Comparison of ENCODE assay signal across 22 cellular contexts in the genomic region with DNA sequence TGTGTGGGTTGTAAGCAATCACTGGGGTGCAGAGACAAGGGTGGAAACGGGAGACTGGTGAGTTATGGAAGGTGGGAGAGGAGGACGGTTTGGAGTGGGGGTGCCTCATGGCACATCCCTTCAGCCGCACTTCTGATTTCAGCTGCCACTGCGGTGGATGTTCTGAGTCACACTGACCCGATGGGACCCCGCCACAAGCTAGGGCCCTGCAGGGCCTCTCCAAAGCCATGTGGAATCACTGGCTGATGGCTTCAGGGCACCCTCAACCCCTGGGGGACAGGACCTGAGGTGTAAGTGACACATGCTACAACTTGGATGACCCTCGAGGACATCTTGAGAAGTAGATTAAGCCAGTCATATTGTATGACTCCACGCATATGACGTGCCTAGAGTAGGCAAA.
"Had no signal": no experiment of that assay in that cellular context is flagged by ENCODE, and none has a peak within 500 bp of the region (broad histone marks: within the 10 kb centered on the region; RNA-seq: fewer than 3 reads in every experiment).

No MANE protein-coding gene starts in this region.

- H3K4me1 ChIP-seq: lower lobe of right lung had no signal

- H3K4me3 Mint-ChIP-seq: activated CD4-positive, alpha-beta T cell treated with anti-CD3 and anti-CD28 coated beads, Interleukin-2, amount 10 ng/mL, durations not matched to agents 7 days and 5 days; activated naive CD4-positive, alpha-beta T cell treated with anti-CD3 and anti-CD28 coated beads, Interleukin-2, amount 10 ng/mL, durations not matched to agents 7 days and 5 days; activated T-cell treated with anti-CD3 and anti-CD28 coated beads, Interleukin-2, amount 50 U/mL, for 72 hours; brain; immature natural killer cell had no signal

- H3K27ac ChIP-seq: hepatocyte, lower lobe of right lung, WERI-Rb-1 had no signal

- H3K4me2 ChIP-seq: hepatocyte had no signal

- ATAC-seq: activated T-cell treated with anti-CD3 and anti-CD28 coated beads, Interleukin-2, amount 50 U/mL, for 72 hours; esophagus mucosa; left lobe of liver; lower lobe of right lung; mucosa of descending colon; stimulated activated naive CD8-positive, alpha-beta T cell treated with anti-CD3 and anti-CD28 coated beads, Interleukin-15, Interleukin-2, amounts not matched to agents 100 U/mL and 50 U/mL, for 24 hours had no signal

- H3K27ac Mint-ChIP-seq: activated naive CD4-positive, alpha-beta T cell treated with anti-CD3 and anti-CD28 coated beads, Interleukin-2, amount 10 ng/mL, durations not matched to agents 7 days and 5 days; activated T-cell treated with anti-CD3 and anti-CD28 coated beads, Interleukin-2, amount 50 U/mL, for 72 hours had no signal

- H3K4me3 ChIP-seq: hepatocyte, lower lobe of right lung, mucosa of descending colon had no signal

- H3K27me3 Mint-ChIP-seq: activated CD4-positive, alpha-beta T cell treated with anti-CD3 and anti-CD28 coated beads, Interleukin-2, amount 10 ng/mL, durations not matched to agents 7 days and 5 days; activated naive CD4-positive, alpha-beta T cell treated with anti-CD3 and anti-CD28 coated beads, Interleukin-2, amount 10 ng/mL, durations not matched to agents 7 days and 5 days; brain had no signal

- H2AFZ ChIP-seq: hepatocyte had no signal

- H3K9me3 ChIP-seq: lower lobe of right lung, mucosa of descending colon had no signal

- H3K27me3 ChIP-seq: hepatocyte had no signal

- H3K9me3 Mint-ChIP-seq: activated CD4-positive, alpha-beta T cell treated with anti-CD3 and anti-CD28 coated beads, Interleukin-2, amount 10 ng/mL, durations not matched to agents 7 days and 5 days; activated naive CD4-positive, alpha-beta T cell treated with anti-CD3 and anti-CD28 coated beads, Interleukin-2, amount 10 ng/mL, durations not matched to agents 7 days and 5 days; activated T-cell treated with anti-CD3 and anti-CD28 coated beads, Interleukin-2, amount 50 U/mL, for 72 hours; brain; immature natural killer cell had no signal

- DNase-seq: activated CD4-positive, alpha-beta T cell treated with anti-CD3 and anti-CD28 coated beads, Interleukin-2, amount 10 ng/mL, durations not matched to agents 7 days and 5 days; activated CD4-positive, CD25-positive, alpha-beta regulatory T cell treated with anti-CD3 and anti-CD28 coated beads, Interleukin-2, amount 50 U/mL, for 72 hours; activated effector memory CD4-positive, alpha-beta T cell treated with anti-CD3 and anti-CD28 coated beads, Interleukin-2, amount 50 U/mL, for 16 hours; activated naive CD4-positive, alpha-beta T cell treated with anti-CD3 and anti-CD28 coated beads, Interleukin-2, amount 10 ng/mL, durations not matched to agents 7 days and 5 days; activated T-cell treated with anti-CD3 and anti-CD28 coated beads, Interleukin-2, amount 50 U/mL, for 72 hours; anterior cingulate cortex; central memory CD4-positive, alpha-beta T cell; dermis blood vessel endothelial cell; effector CD8-positive, alpha-beta T cell; foreskin melanocyte; immature natural killer cell; lower lobe of right lung; mesendoderm; mucosa of descending colon; stimulated activated CD4-positive, alpha-beta T cell treated with anti-CD3 and anti-CD28 coated beads, Interleukin-2, amount 100 ng/mL, for 48 hours; stimulated activated naive CD8-positive, alpha-beta T cell treated with anti-CD3 and anti-CD28 coated beads, Interleukin-15, Interleukin-2, amounts not matched to agents 100 U/mL and 50 U/mL, for 24 hours; SW 1271; WERI-Rb-1 had no signal

- H3K4me1 Mint-ChIP-seq: brain had no signal
